Comparison of ENCODE assay signal across 8 cellular contexts in genomic region chr1:51569284-51570062, GRCh38. TPM values are rescaled to one million over a fixed set of nuclear protein-coding genes. Genes with fewer than 3 reads are reported as not detected.
DNase-seq lines count a peak whose midpoint lies in the region; ATAC-seq and TF ChIP-seq lines count a peak whose summit lies in the region.

No MANE protein-coding gene starts in this region.

- no peak for TF ChIP-seq CTCF in ascending aorta (IDR thresholded peaks at IDR 0.05)

- DNase-seq in Right ventricle myocardium inferior (ENCODE audit: missing footprints) (no peak), cardiac septum (ENCODE audit: low spot score) (no peak), MG63 (peak; percentile 61), activated T-cell treated with anti-CD3 and anti-CD28 coated beads for 4 hours (peak; percentile 44), glomerular endothelial cell (ENCODE audit: extremely low read depth, low read depth, low spot score) (peak; percentile 47), ascending aorta (ENCODE audit: low spot score in 2 of 2) (no peak)
- DNase-seq in stimulated activated CD4-positive, alpha-beta T cell treated with anti-CD3 and anti-CD28 coated beads, Interleukin-15, amount 100 ng/mL, for 24 hours = peak; percentile 63

- intact Hi-C loops in Right ventricle myocardium inferior (cut with DNase I) (loop anchor here (5.0 kb wide), 1 partner anchor 198 kb away; no protein-coding TSS in a partner anchor), cardiac septum (cut with DNase I) (no loop called here), ascending aorta (cut with DNase I) (no loop called here)

- no peaks in the 10 kb centered on the region for H3K36me3 ChIP-seq in MG63
- no peaks in the 10 kb centered on the region for H3K36me3 ChIP-seq in ascending aorta

- no peaks in the 10 kb centered on the region for H3K27me3 ChIP-seq in MG63
- H3K27me3 ChIP-seq in ascending aorta = no peaks in the 10 kb centered on the region

- peaks cover 5 to 39% of the 10 kb centered on the region in 2 donors for H3K4me1 ChIP-seq in ascending aorta

- no peak overlapping the region for H3K4me3 ChIP-seq in MG63
- H3K4me3 ChIP-seq in ascending aorta = no peak overlapping the region

- H3K9me3 ChIP-seq in MG63 = no peaks in the 10 kb centered on the region
- no peaks in the 10 kb centered on the region for H3K9me3 ChIP-seq in ascending aorta

- ATAC-seq in Right ventricle myocardium inferior (peak; percentile 40), HG02588 (IDR thresholded peaks at IDR 0.05; ENCODE audit: unreplicated experiment) (peak; percentile 72)

- H3K27ac ChIP-seq in ascending aorta = no peak overlapping the region

RNA-seq across cellular contexts. Expression of gene OSBPL9, which starts 47.4 kb away (rescaled TPM):
- total RNA-seq in Right ventricle myocardium inferior = 45.1 TPM
- 48.7 TPM for total RNA-seq in cardiac septum
- 31.7 and 45.5 TPM in 2 replicates for total RNA-seq in MG63 (2014; rRNA removed; shearing (Covaris generic); ENCODE audit: low replicate concordance)
- total RNA-seq in glomerular endothelial cell = 70.8 and 72.6 TPM in 2 replicates
- 101 TPM for total RNA-seq in ascending aorta

RNA-seq across cellular contexts. Expression of gene EPS15, which starts 50.4 kb away (rescaled TPM):
- total RNA-seq in Right ventricle myocardium inferior (66.1 TPM), cardiac septum (46.6 TPM), glomerular endothelial cell (35.8 and 37.7 TPM in 2 replicates), ascending aorta (44.6 TPM)
- 9.3 and 11.4 TPM in 2 replicates for total RNA-seq in MG63 (2014; rRNA removed; shearing (Covaris generic); ENCODE audit: low replicate concordance)

Comparison
In these comparisons a context has a peak if more than half of its experiments do, and no peak if none do; other contexts are left out.
1. DNase-seq: peak in MG63 (single experiment), activated T-cell treated with anti-CD3 and anti-CD28 coated beads for 4 hours (single experiment), glomerular endothelial cell (single experiment) and stimulated activated CD4-positive, alpha-beta T cell treated with anti-CD3 and anti-CD28 coated beads, Interleukin-15, amount 100 ng/mL, for 24 hours (single experiment); none in Right ventricle myocardium inferior (single experiment), cardiac septum (single experiment) and ascending aorta (0 of 2).